Comparison of ENCODE assay signal across 8 cellular contexts in the genomic region with DNA sequence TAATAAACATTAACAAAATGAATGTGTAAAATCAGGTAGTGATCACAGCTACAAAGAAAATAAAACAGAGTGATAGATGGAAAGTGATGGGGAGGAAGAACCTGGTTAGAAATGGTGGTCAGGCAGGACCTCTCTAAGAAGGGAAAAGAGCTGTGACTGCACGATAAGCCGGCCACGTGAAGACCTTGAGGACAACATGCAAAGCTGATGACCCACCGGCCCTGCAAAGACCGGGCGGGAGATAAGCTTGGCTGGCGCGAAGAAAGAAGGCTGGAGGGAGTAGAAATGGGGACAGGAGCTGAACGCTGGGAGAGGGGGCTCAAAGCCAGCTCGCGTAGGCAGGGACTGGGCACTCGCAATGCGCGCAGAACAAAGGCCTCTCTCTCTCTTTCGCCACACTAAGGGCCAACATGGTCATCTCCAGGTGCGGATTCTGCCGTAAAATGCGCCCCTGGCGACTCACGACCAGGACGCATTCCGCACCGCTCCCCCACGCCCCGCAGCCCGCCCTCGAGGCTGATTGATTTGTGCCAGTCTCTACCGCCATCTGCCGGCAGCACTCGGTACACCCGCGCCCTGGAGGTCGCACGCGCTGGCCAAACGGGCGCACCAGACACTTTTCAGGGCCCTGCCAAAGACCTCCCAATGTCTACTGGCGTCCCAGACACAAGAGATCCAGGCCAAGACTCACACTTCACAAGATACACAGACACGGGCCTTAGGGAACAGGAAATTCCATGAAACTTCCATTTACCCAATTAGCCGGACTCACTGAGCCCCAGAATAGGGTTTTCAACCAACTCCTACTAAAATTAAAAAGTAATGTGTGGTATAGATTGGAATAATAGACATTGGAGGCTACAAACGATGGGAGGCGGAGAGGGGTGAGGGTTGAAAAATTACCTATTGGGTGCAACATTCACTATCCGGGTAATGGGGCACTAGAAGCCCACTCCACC. TPM values are rescaled to one million over a fixed set of nuclear protein-coding genes. Genes with fewer than 3 reads are reported as not detected.
DNase-seq lines count a peak whose midpoint lies in the region; ATAC-seq, FAIRE-seq and TF ChIP-seq lines count a peak whose summit lies in the region.

No MANE protein-coding gene starts in this region.

- no peaks in the 10 kb centered on the region for H3K36me3 Mint-ChIP-seq in activated naive CD8-positive, alpha-beta T cell treated with anti-CD3 and anti-CD28 coated beads, Interleukin-2, amount 50 U/mL, for 24 hours (ENCODE audit: low read depth)

- H3K4me1 Mint-ChIP-seq in activated naive CD8-positive, alpha-beta T cell treated with anti-CD3 and anti-CD28 coated beads, Interleukin-2, amount 50 U/mL, for 24 hours = peaks cover 11% of the 10 kb centered on the region

- H3K4me3 ChIP-seq in GM12864 (ENCODE audit: low read depth, low read length) = peak overlapping the region; percentile 45
- peak overlapping the region; percentile 72 for H3K4me3 ChIP-seq in psoas muscle

- peak; percentile 47 for DNase-seq in GM12864 (ENCODE audit: low read depth)
- peak; percentile 82 for DNase-seq in NCI-H1105 treated with DMSO at 0.1 percent for 48 hours (lab: John Stamatoyannopoulos, UW)
- peak; percentile 88 for DNase-seq in SW480 (ENCODE audit: low spot score)
- DNase-seq in activated naive CD8-positive, alpha-beta T cell treated with anti-CD3 and anti-CD28 coated beads, Interleukin-2, amount 50 U/mL, for 24 hours = peak; percentile 94
- peak; percentile 91 for DNase-seq in left ventricle myocardium superior
- peak; percentile 86 to 91 for DNase-seq in psoas muscle
- peak; percentile 91 for DNase-seq in urothelium cell line (ENCODE audit: low spot score)

- H3K9me3 ChIP-seq in psoas muscle = no peaks in the 10 kb centered on the region

- WGBS in psoas muscle, 3 donors = 7 to 9% (median 7%) methylated on average over 40 to 43 of the region's 43 CpGs

- no peaks in the 10 kb centered on the region for H3K27me3 ChIP-seq in psoas muscle (ENCODE audit: insufficient read depth in 3 of 3, low read length in 2 of 3)

- H3K27me3 Mint-ChIP-seq in activated naive CD8-positive, alpha-beta T cell treated with anti-CD3 and anti-CD28 coated beads, Interleukin-2, amount 50 U/mL, for 24 hours = peaks cover 3% of the 10 kb centered on the region

- TF ChIP-seq CTCF in GM12864 (IDR thresholded peaks at IDR 0.05; ENCODE audit: low read depth, low read length, missing control alignments) (peak; percentile 93), psoas muscle (IDR thresholded peaks at IDR 0.05) (peak; percentile 97)

- no peaks in the 10 kb centered on the region for H3K4me1 ChIP-seq in psoas muscle

- FAIRE-seq in urothelium cell line (lab: Jason Lieb, UNC) = peak; percentile 97

- intact Hi-C loops in left ventricle myocardium superior (cut with micrococcal nuclease) = loop anchor here (5.0 kb wide), 1 partner anchor 165 kb away; no protein-coding TSS in a partner anchor
- intact Hi-C loops in psoas muscle (cut with DNase I) = no loop called here

- no peaks in the 10 kb centered on the region for H3K9me3 Mint-ChIP-seq in activated naive CD8-positive, alpha-beta T cell treated with anti-CD3 and anti-CD28 coated beads, Interleukin-2, amount 50 U/mL, for 24 hours

- peak overlapping the region; percentile 20 for H3K27ac Mint-ChIP-seq in activated naive CD8-positive, alpha-beta T cell treated with anti-CD3 and anti-CD28 coated beads, Interleukin-2, amount 50 U/mL, for 24 hours

- H3K36me3 ChIP-seq in psoas muscle (ENCODE audit: insufficient read depth in 1 of 2, low read depth in 1 of 2) = peaks cover 0 to 2% of the 10 kb centered on the region in 2 donors

- peak overlapping the region; percentile 75 for H3K4me3 Mint-ChIP-seq in activated naive CD8-positive, alpha-beta T cell treated with anti-CD3 and anti-CD28 coated beads, Interleukin-2, amount 50 U/mL, for 24 hours

- no peak overlapping the region for H3K27ac ChIP-seq in psoas muscle

- peak; percentile 85 for ATAC-seq in HG02623 (IDR thresholded peaks at IDR 0.05; ENCODE audit: unreplicated experiment)
- ATAC-seq in activated naive CD8-positive, alpha-beta T cell treated with anti-CD3 and anti-CD28 coated beads, Interleukin-2, amount 50 U/mL, for 24 hours = peak; percentile 91
- peak; percentile 97 for ATAC-seq in left ventricle myocardium superior
- ATAC-seq in psoas muscle = peak; percentile 92 to 99 (median 95)

RNA-seq across cellular contexts. Expression of a gene that starts 9.4 kb away (rescaled TPM):
- total RNA-seq in left ventricle myocardium superior (not detected), psoas muscle (not detected)
- polyA plus RNA-seq in psoas muscle = not detected

RNA-seq across cellular contexts. Expression of a gene that starts 23.7 kb away (rescaled TPM):
- total RNA-seq in left ventricle myocardium superior = 6.9 TPM
- total RNA-seq in psoas muscle = 1 to 10 TPM; 1.0 to 2.1 (median 1.5) TPM
- polyA plus RNA-seq in psoas muscle = 1 to 10 TPM; 1.3 to 2.1 (median 1.9) TPM

RNA-seq across cellular contexts. Expression of a gene that starts 30.5 kb away (rescaled TPM):
- total RNA-seq in left ventricle myocardium superior = 11.0 TPM
- 10 to 100 TPM in 1 of 4 donors, 1 to 10 TPM in 3; 9.3 to 10.2 (median 9.5) TPM for total RNA-seq in psoas muscle
- 1 to 10 TPM; 6.8 to 8.4 (median 7.9) TPM for polyA plus RNA-seq in psoas muscle

RNA-seq across cellular contexts. Expression of a gene that starts 39.8 kb away (rescaled TPM):
- not detected for total RNA-seq in left ventricle myocardium superior
- not detected for total RNA-seq in psoas muscle
- not detected for polyA plus RNA-seq in psoas muscle

RNA-seq across cellular contexts. Expression of a gene that starts 58.5 kb away (rescaled TPM):
- total RNA-seq in left ventricle myocardium superior (18.3 TPM), psoas muscle (1 to 10 TPM; 1.2 to 5.7 (median 5.2) TPM)
- 1 to 10 TPM; 1.9 to 3.6 (median 2.3) TPM for polyA plus RNA-seq in psoas muscle
